ENCODE assay signal across 25 cellular contexts in genomic region chr5:39058984-39059565, GRCh38. TPM values are rescaled to one million over a fixed set of nuclear protein-coding genes. Genes with fewer than 3 reads are reported as not detected.
DNase-seq lines count a peak whose midpoint lies in the region; ATAC-seq lines count a peak whose summit lies in the region.
"Had no signal": no experiment of that assay in that cellular context is flagged by ENCODE, and none has a peak within 500 bp of the region (broad histone marks: within the 10 kb centered on the region; RNA-seq: fewer than 3 reads in every experiment).

No MANE protein-coding gene starts in this region.

- peaks cover 8% of the 10 kb centered on the region for H3K36me3 ChIP-seq in adipocyte (ENCODE audit: control insufficient read depth, insufficient read depth, low read length, severe bottlenecking)
- H3K36me3 ChIP-seq: adrenal gland, brain microvascular endothelial cell, colonic mucosa, gastrocnemius medialis, ovary had no signal

- H3K4me3 Mint-ChIP-seq in activated T-cell treated with anti-CD3 and anti-CD28 coated beads, Interleukin-2, amount 50 U/mL, for 72 hours = peak overlapping the region; percentile 9 to 31
- no peak overlapping the region for H3K4me3 Mint-ChIP-seq in activated T-cell treated with anti-CD3 and anti-CD28 coated beads, Interleukin-2, amount 50 U/mL, for 4 hours
- H3K4me3 Mint-ChIP-seq in natural killer cell treated with Interleukin-12 subunit alpha and Interleukin-12 subunit beta and Interleukin-15 and Interleukin-18, amount 100 ng/mL, for 72 hours = no peak overlapping the region

- H3K9ac ChIP-seq in adipocyte (ENCODE audit: low read length) = no peak overlapping the region

- H3K4me3 ChIP-seq in adipocyte (ENCODE audit: low read length) = peak overlapping the region; percentile 3
- H3K4me3 ChIP-seq: A549, colonic mucosa, ovary had no signal

- H3K9me3 ChIP-seq in adipocyte (ENCODE audit: control insufficient read depth, low read length) = no peaks in the 10 kb centered on the region
- H3K9me3 ChIP-seq: A549, colonic mucosa, esophagus squamous epithelium, gastrocnemius medialis, ovary, upper lobe of left lung had no signal

- H3K9me3 Mint-ChIP-seq in activated T-cell treated with anti-CD3 and anti-CD28 coated beads, Interleukin-2, amount 50 U/mL, for 72 hours = no peaks in the 10 kb centered on the region
- no peaks in the 10 kb centered on the region for H3K9me3 Mint-ChIP-seq in activated T-cell treated with anti-CD3 and anti-CD28 coated beads, Interleukin-2, amount 50 U/mL, for 4 hours
- H3K9me3 Mint-ChIP-seq in natural killer cell treated with Interleukin-12 subunit alpha and Interleukin-12 subunit beta and Interleukin-15 and Interleukin-18, amount 100 ng/mL, for 72 hours = no peaks in the 10 kb centered on the region

- no peak for DNase-seq in activated T-cell treated with anti-CD3 and anti-CD28 coated beads, Interleukin-2, amount 50 U/mL, for 72 hours
- no peak for DNase-seq in activated T-cell treated with anti-CD3 and anti-CD28 coated beads, Interleukin-2, amount 50 U/mL, for 4 hours
- no peak for DNase-seq in adipocyte (ENCODE audit: low read depth)
- DNase-seq in natural killer cell treated with Interleukin-12 subunit alpha and Interleukin-12 subunit beta and Interleukin-15 and Interleukin-18, amount 100 ng/mL, for 72 hours (ENCODE audit: low spot score) = no peak
- no peak for DNase-seq in LoVo (ENCODE audit: low spot score)
- DNase-seq in NCI-H526 (lab: John Stamatoyannopoulos, UW) = no peak
- no peak for DNase-seq in NCI-H187 treated with DMSO at 0.1 percent for 48 hours (lab: John Stamatoyannopoulos, UW)
- DNase-seq: activated CD4-positive, alpha-beta T cell treated with anti-CD3 and anti-CD28 coated beads for 4 hours; activated CD8-positive, alpha-beta memory T cell treated with anti-CD3 and anti-CD28 coated beads, Interleukin-2, amount 10 ng/mL, durations not matched to agents 7 days and 5 days; adrenal gland; brain microvascular endothelial cell; colonic mucosa; DMS 273 treated with DMSO at 0.1 percent for 48 hours; esophagus squamous epithelium; gastrocnemius medialis; islet precursor cell; mammary epithelial cell; NCI-H1694 treated with DMSO at 0.1 percent for 48 hours; NCI-H748 treated with DMSO at 0.1 percent for 48 hours; ovary; stimulated activated CD8-positive, alpha-beta memory T cell treated with anti-CD3 and anti-CD28 coated beads, Interleukin-4, amount 100 ng/mL, for 48 hours; SW 1271; upper lobe of left lung had no signal

- no peak for ATAC-seq in activated T-cell treated with anti-CD3 and anti-CD28 coated beads, Interleukin-2, amount 50 U/mL, for 72 hours (replicated peaks in 1 of 2)
- ATAC-seq in activated T-cell treated with anti-CD3 and anti-CD28 coated beads, Interleukin-2, amount 50 U/mL, for 4 hours = no peak
- peak; percentile 10 for ATAC-seq in GM18499 (IDR thresholded peaks at IDR 0.05; ENCODE audit: insufficient read depth, unreplicated experiment)
- no peak for ATAC-seq in natural killer cell treated with Interleukin-12 subunit alpha and Interleukin-12 subunit beta and Interleukin-15 and Interleukin-18, amount 100 ng/mL, for 72 hours
- ATAC-seq: gastrocnemius medialis had no signal

- peak overlapping the region; percentile 83 for H3K27ac Mint-ChIP-seq in activated T-cell treated with anti-CD3 and anti-CD28 coated beads, Interleukin-2, amount 50 U/mL, for 72 hours
- peak overlapping the region; percentile 27 to 85 for H3K27ac Mint-ChIP-seq in natural killer cell treated with Interleukin-12 subunit alpha and Interleukin-12 subunit beta and Interleukin-15 and Interleukin-18, amount 100 ng/mL, for 72 hours

- H3K4me1 Mint-ChIP-seq in activated T-cell treated with anti-CD3 and anti-CD28 coated beads, Interleukin-2, amount 50 U/mL, for 72 hours (ENCODE audit: low read depth) = peaks cover 69% of the 10 kb centered on the region
- H3K4me1 Mint-ChIP-seq in activated T-cell treated with anti-CD3 and anti-CD28 coated beads, Interleukin-2, amount 50 U/mL, for 4 hours (ENCODE audit: low read depth) = peaks cover 73% of the 10 kb centered on the region
- H3K4me1 Mint-ChIP-seq in natural killer cell treated with Interleukin-12 subunit alpha and Interleukin-12 subunit beta and Interleukin-15 and Interleukin-18, amount 100 ng/mL, for 72 hours (ENCODE audit: low read depth in 2 of 2) = peaks cover 36 to 54% of the 10 kb centered on the region in 2 donors

- H3K36me3 Mint-ChIP-seq in activated T-cell treated with anti-CD3 and anti-CD28 coated beads, Interleukin-2, amount 50 U/mL, for 72 hours (ENCODE audit: insufficient read depth in 2 of 2) = peaks cover 2% of the 10 kb centered on the region in 2 donors
- peaks cover 10% of the 10 kb centered on the region for H3K36me3 Mint-ChIP-seq in activated T-cell treated with anti-CD3 and anti-CD28 coated beads, Interleukin-2, amount 50 U/mL, for 4 hours (ENCODE audit: insufficient read depth)
- peaks cover 6% of the 10 kb centered on the region for H3K36me3 Mint-ChIP-seq in natural killer cell treated with Interleukin-12 subunit alpha and Interleukin-12 subunit beta and Interleukin-15 and Interleukin-18, amount 100 ng/mL, for 72 hours

- peaks cover 52% of the 10 kb centered on the region for H3K4me1 ChIP-seq in adipocyte (ENCODE audit: control insufficient read depth, insufficient read depth, low read length)
- H3K4me1 ChIP-seq: colonic mucosa had no signal

- no peaks in the 10 kb centered on the region for H3K27me3 Mint-ChIP-seq in activated T-cell treated with anti-CD3 and anti-CD28 coated beads, Interleukin-2, amount 50 U/mL, for 72 hours (ENCODE audit: low read depth)
- H3K27me3 Mint-ChIP-seq in activated T-cell treated with anti-CD3 and anti-CD28 coated beads, Interleukin-2, amount 50 U/mL, for 4 hours (ENCODE audit: low read depth) = no peaks in the 10 kb centered on the region
- H3K27me3 Mint-ChIP-seq in natural killer cell treated with Interleukin-12 subunit alpha and Interleukin-12 subunit beta and Interleukin-15 and Interleukin-18, amount 100 ng/mL, for 72 hours = no peaks in the 10 kb centered on the region
- H3K27me3 Mint-ChIP-seq: activated CD8-positive, alpha-beta memory T cell treated with anti-CD3 and anti-CD28 coated beads, Interleukin-2, amount 10 ng/mL, durations not matched to agents 7 days and 5 days had no signal

- H3K27me3 ChIP-seq in adipocyte (replicated peaks; ENCODE audit: control insufficient read depth, insufficient read depth, low read length) = no peaks in the 10 kb centered on the region
- H3K27me3 ChIP-seq: adrenal gland, brain microvascular endothelial cell, colonic mucosa, esophagus squamous epithelium, gastrocnemius medialis, ovary, upper lobe of left lung had no signal

RNA-seq across cellular contexts. Expression of gene RICTOR, which starts 15.1 kb away (rescaled TPM):
- 10 to 100 TPM; 34.6 to 47.0 TPM for total RNA-seq in activated T-cell treated with anti-CD3 and anti-CD28 coated beads, Interleukin-2, amount 50 U/mL, for 72 hours
- 10 to 100 TPM; 14.1 to 19.2 (median 18.0) TPM for total RNA-seq in activated T-cell treated with anti-CD3 and anti-CD28 coated beads, Interleukin-2, amount 50 U/mL, for 4 hours
- 10 to 100 TPM; 42.7 to 51.0 TPM for total RNA-seq in natural killer cell treated with Interleukin-12 subunit alpha and Interleukin-12 subunit beta and Interleukin-15 and Interleukin-18, amount 100 ng/mL, for 72 hours

Comparison
In these comparisons a context has a peak if more than half of its experiments do, and no peak if none do; other contexts are left out.
1. H3K4me3 Mint-ChIP-seq: peak in activated T-cell treated with anti-CD3 and anti-CD28 coated beads, Interleukin-2, amount 50 U/mL, for 72 hours (2 of 2); none in activated T-cell treated with anti-CD3 and anti-CD28 coated beads, Interleukin-2, amount 50 U/mL, for 4 hours (single experiment) and natural killer cell treated with Interleukin-12 subunit alpha and Interleukin-12 subunit beta and Interleukin-15 and Interleukin-18, amount 100 ng/mL, for 72 hours (single experiment).